In genomic region chr1:230390371-230390770, GRCh38 we compare ENCODE assay signal across 9 cellular contexts. TPM values are rescaled to one million over a fixed set of nuclear protein-coding genes. Genes with fewer than 3 reads are reported as not detected.
"Had no signal": no experiment of that assay in that cellular context is flagged by ENCODE, and none has a peak within 500 bp of the region (broad histone marks: within the 10 kb centered on the region; RNA-seq: fewer than 3 reads in every experiment).

No MANE protein-coding gene starts in this region.

- H2AFZ ChIP-seq: GM23248 had no signal

- FAIRE-seq: HTR-8/SVneo, K562 had no signal

- H3K9me3 ChIP-seq: HAP-1 had no signal

- H3K4me1 ChIP-seq: HAP-1 had no signal

- H3K4me3 Mint-ChIP-seq: HFFc6 had no signal

- H3K4me3 ChIP-seq: GM23248, HAP-1, K562 had no signal

- DNase-seq: GM23248, H7, HFFc6, IMR-90 had no signal

- H3K27ac ChIP-seq: GM23248 had no signal

- H3K27ac Mint-ChIP-seq: HFFc6 had no signal

- H3K9ac ChIP-seq: GM23248 had no signal

- H3K36me3 ChIP-seq: HAP-1 had no signal

- ATAC-seq: HCT116, K562 had no signal

RNA-seq across cellular contexts. Expression of gene PGBD5, which starts 35.8 kb away (rescaled TPM):
- total RNA-seq: HT-29 had no signal
